In genomic region chr11:109043318-109043717, GRCh38 we compare ENCODE assay signal across 18 cellular contexts.
"Had no signal": no experiment of that assay in that cellular context is flagged by ENCODE, and none has a peak within 500 bp of the region (broad histone marks: within the 10 kb centered on the region; RNA-seq: fewer than 3 reads in every experiment).

No MANE protein-coding gene starts in this region.

- DNase-seq: activated CD4-positive, alpha-beta T cell treated with anti-CD3 and anti-CD28 coated beads, Interleukin-2, amount 10 ng/mL, durations not matched to agents 24 days and 14 days; activated CD8-positive, alpha-beta T cell treated with anti-CD3 and anti-CD28 coated beads, Interleukin-2, amount 10 ng/mL, durations not matched to agents 7 days and 5 days; activated naive CD4-positive, alpha-beta T cell treated with anti-CD3 and anti-CD28 coated beads for 36 hours; activated T-cell treated with anti-CD3 and anti-CD28 coated beads, Interleukin-2, amount 50 U/mL, for 24 hours; aorta; brain microvascular endothelial cell; central memory CD4-positive, alpha-beta T cell; dorsolateral prefrontal cortex; foreskin fibroblast; left ventricle myocardium superior; psoas muscle; right cardiac atrium; stimulated activated naive CD8-positive, alpha-beta T cell treated with anti-CD3 and anti-CD28 coated beads, Interleukin-15, amount 100 ng/mL, for 72 hours; T1000 had no signal

- H3K4me1 ChIP-seq: psoas muscle had no signal

- H3K36me3 ChIP-seq: brain microvascular endothelial cell, neural progenitor cell had no signal

- ATAC-seq: activated CD8-positive, alpha-beta T cell treated with anti-CD3 and anti-CD28 coated beads, Interleukin-2, amount 10 ng/mL, durations not matched to agents 7 days and 5 days; left ventricle myocardium superior; psoas muscle; right cardiac atrium; stimulated activated naive CD8-positive, alpha-beta T cell treated with anti-CD3 and anti-CD28 coated beads, Interleukin-15, amount 100 ng/mL, for 72 hours had no signal

- H3K27ac Mint-ChIP-seq: activated CD4-positive, alpha-beta T cell treated with anti-CD3 and anti-CD28 coated beads, Interleukin-2, amount 10 ng/mL, durations not matched to agents 24 days and 14 days; activated CD8-positive, alpha-beta T cell treated with anti-CD3 and anti-CD28 coated beads, Interleukin-2, amount 10 ng/mL, durations not matched to agents 7 days and 5 days; activated naive CD4-positive, alpha-beta T cell treated with anti-CD3 and anti-CD28 coated beads for 36 hours; activated T-cell treated with anti-CD3 and anti-CD28 coated beads, Interleukin-2, amount 50 U/mL, for 24 hours; memory B cell; neural progenitor cell; stimulated activated naive CD8-positive, alpha-beta T cell treated with anti-CD3 and anti-CD28 coated beads, Interleukin-15, amount 100 ng/mL, for 72 hours; type B pancreatic cell had no signal

- H3K4me1 Mint-ChIP-seq: activated CD4-positive, alpha-beta T cell treated with anti-CD3 and anti-CD28 coated beads, Interleukin-2, amount 10 ng/mL, durations not matched to agents 24 days and 14 days; memory B cell had no signal

- H3K9me3 Mint-ChIP-seq: activated naive CD4-positive, alpha-beta T cell treated with anti-CD3 and anti-CD28 coated beads for 36 hours; neural progenitor cell; type B pancreatic cell had no signal

- H3K9ac ChIP-seq: neural progenitor cell had no signal

- H3K27me3 ChIP-seq: brain microvascular endothelial cell, dorsolateral prefrontal cortex, neural progenitor cell had no signal

- H3K9me3 ChIP-seq: psoas muscle had no signal

- H3K4me3 Mint-ChIP-seq: activated CD4-positive, alpha-beta T cell treated with anti-CD3 and anti-CD28 coated beads, Interleukin-2, amount 10 ng/mL, durations not matched to agents 24 days and 14 days; activated CD8-positive, alpha-beta T cell treated with anti-CD3 and anti-CD28 coated beads, Interleukin-2, amount 10 ng/mL, durations not matched to agents 7 days and 5 days; activated naive CD4-positive, alpha-beta T cell treated with anti-CD3 and anti-CD28 coated beads for 36 hours; activated T-cell treated with anti-CD3 and anti-CD28 coated beads, Interleukin-2, amount 50 U/mL, for 24 hours; memory B cell; neural progenitor cell; stimulated activated naive CD8-positive, alpha-beta T cell treated with anti-CD3 and anti-CD28 coated beads, Interleukin-15, amount 100 ng/mL, for 72 hours; type B pancreatic cell had no signal

- H3K4me3 ChIP-seq: dorsolateral prefrontal cortex, neural progenitor cell, psoas muscle, skin epidermis had no signal

- H3K4me2 ChIP-seq: neural progenitor cell had no signal

- H3K27ac ChIP-seq: brain microvascular endothelial cell, dorsolateral prefrontal cortex, neural progenitor cell, psoas muscle, skin epidermis had no signal

- H3K36me3 Mint-ChIP-seq: memory B cell, neural progenitor cell, type B pancreatic cell had no signal

- H3K27me3 Mint-ChIP-seq: activated CD4-positive, alpha-beta T cell treated with anti-CD3 and anti-CD28 coated beads, Interleukin-2, amount 10 ng/mL, durations not matched to agents 24 days and 14 days; activated T-cell treated with anti-CD3 and anti-CD28 coated beads, Interleukin-2, amount 50 U/mL, for 24 hours; memory B cell; type B pancreatic cell had no signal
